ENCODE assay signal across 8 cellular contexts in genomic region chrX:7132335-7133035, GRCh38. TPM values are rescaled to one million over a fixed set of nuclear protein-coding genes. Genes with fewer than 3 reads are reported as not detected.
DNase-seq lines count a peak whose midpoint lies in the region; ATAC-seq and TF ChIP-seq lines count a peak whose summit lies in the region.

No MANE protein-coding gene starts in this region.

- H3K9me3 Mint-ChIP-seq in Caco-2 (ENCODE audit: unreplicated experiment): no peaks in the 10 kb centered on the region
- H3K9me3 Mint-ChIP-seq in activated T-helper 17 cell treated with anti-CD3 and anti-CD28 coated beads, Interleukin-2, amount 50 U/mL, for 72 hours: no peaks in the 10 kb centered on the region

- H3K9me3 ChIP-seq in Caco-2: no peaks in the 10 kb centered on the region
- H3K9me3 ChIP-seq in lower lobe of right lung: no peaks in the 10 kb centered on the region
- H3K9me3 ChIP-seq in vagina: no peaks in the 10 kb centered on the region

- H3K4me3 ChIP-seq in Caco-2 (ENCODE audit: low read depth, low read length): no peak overlapping the region
- no peak overlapping the region for H3K4me3 ChIP-seq in lower lobe of right lung
- no peak overlapping the region for H3K4me3 ChIP-seq in vagina

- no peak for TF ChIP-seq POLR2A in vagina (IDR thresholded peaks at IDR 0.05)

- DNase-seq in Caco-2 (peak; percentile 88 to 93), RPMI7951 (ENCODE audit: low read depth) (peak; percentile 72), cerebellar cortex (ENCODE audit: low spot score) (peak; percentile 34), lower lobe of right lung (peak; percentile 74), vagina (ENCODE audit: extremely low spot score in 2 of 2) (no peak)

- peak; percentile 35 to 55 for TF ChIP-seq CTCF in Caco-2 (IDR thresholded peaks at IDR 0.05; ENCODE audit: insufficient read depth in 1 of 2, low read depth in 1 of 2, low read length in 1 of 2, severe bottlenecking in 1 of 2, unreplicated experiment in 1 of 2)
- TF ChIP-seq CTCF in lower lobe of right lung (IDR thresholded peaks at IDR 0.05): peak; percentile 39
- peak in 2 of 3 experiments; percentile 7 to 9 for TF ChIP-seq CTCF in vagina (IDR thresholded peaks at IDR 0.05)

- H3K27ac ChIP-seq in lower lobe of right lung (peak overlapping the region; percentile 53), vagina (no peak overlapping the region)

- POLR2A ChIA-PET in Caco-2 (lab: Charles Lee): interaction anchor here (0.6 to 1.2 kb wide), 3 partner anchors 12 to 22 kb away, joined by 3 to 4 read pairs (median 3); no protein-coding TSS in a partner anchor

- H3K4me3 Mint-ChIP-seq in Caco-2 (ENCODE audit: unreplicated experiment): peak overlapping the region; percentile 75
- no peak overlapping the region for H3K4me3 Mint-ChIP-seq in activated T-helper 17 cell treated with anti-CD3 and anti-CD28 coated beads, Interleukin-2, amount 50 U/mL, for 72 hours

- intact Hi-C loops in Caco-2 (cut with micrococcal nuclease; ENCODE audit: unreplicated experiment) (loop anchor here (1.0 to 10.0 kb wide), 8 partner anchors 12 to 758 kb away; no protein-coding TSS in a partner anchor), lower lobe of right lung (cut with DNase I) (no loop called here), vagina (cut with DNase I) (no loop called here)

- H3K4me1 Mint-ChIP-seq in Caco-2 (ENCODE audit: low read depth, unreplicated experiment): peaks cover 31% of the 10 kb centered on the region
- peaks cover 5% of the 10 kb centered on the region for H3K4me1 Mint-ChIP-seq in activated T-helper 17 cell treated with anti-CD3 and anti-CD28 coated beads, Interleukin-2, amount 50 U/mL, for 72 hours

- H3K27me3 ChIP-seq in Caco-2 (replicated peaks; ENCODE audit: control insufficient read depth, insufficient read depth, low read length) (no peaks in the 10 kb centered on the region), lower lobe of right lung (ENCODE audit: low read depth) (no peaks in the 10 kb centered on the region), vagina (no peaks in the 10 kb centered on the region)

- no peaks in the 10 kb centered on the region for H3K27me3 Mint-ChIP-seq in Caco-2 (ENCODE audit: insufficient read depth, unreplicated experiment)
- no peaks in the 10 kb centered on the region for H3K27me3 Mint-ChIP-seq in activated T-helper 17 cell treated with anti-CD3 and anti-CD28 coated beads, Interleukin-2, amount 50 U/mL, for 72 hours

- ATAC-seq in GM19043 (IDR thresholded peaks at IDR 0.05; ENCODE audit: low read depth, unreplicated experiment) (peak; percentile 82), HG03378 (IDR thresholded peaks at IDR 0.05; ENCODE audit: unreplicated experiment) (peak; percentile 75), lower lobe of right lung (peak; percentile 98)
- no peak for ATAC-seq in activated T-helper 17 cell treated with anti-CD3 and anti-CD28 coated beads, Interleukin-2, amount 50 U/mL, for 72 hours (replicated peaks)

- BruUV-seq in Caco-2 (replicated peaks; lab: Mats Ljungman, UMichigan): no TSS peak

- H3K36me3 Mint-ChIP-seq in Caco-2 (ENCODE audit: insufficient read depth, unreplicated experiment): peaks cover 26% of the 10 kb centered on the region
- no peaks in the 10 kb centered on the region for H3K36me3 Mint-ChIP-seq in activated T-helper 17 cell treated with anti-CD3 and anti-CD28 coated beads, Interleukin-2, amount 50 U/mL, for 72 hours (ENCODE audit: low read depth)

- H3K36me3 ChIP-seq in Caco-2 (ENCODE audit: control insufficient read depth, insufficient read depth, low read length): no peaks in the 10 kb centered on the region
- H3K36me3 ChIP-seq in lower lobe of right lung: no peaks in the 10 kb centered on the region
- H3K36me3 ChIP-seq in vagina: no peaks in the 10 kb centered on the region

- CTCF ChIA-PET in Caco-2 (lab: Charles Lee): interaction anchor here (0.9 to 1.6 kb wide), 3 partner anchors 12 to 86 kb away, joined by 3 to 6 read pairs (median 3); no protein-coding TSS in a partner anchor

- peak overlapping the region; percentile 100 for H3K27ac Mint-ChIP-seq in Caco-2 (ENCODE audit: unreplicated experiment)
- no peak overlapping the region for H3K27ac Mint-ChIP-seq in activated T-helper 17 cell treated with anti-CD3 and anti-CD28 coated beads, Interleukin-2, amount 50 U/mL, for 72 hours

- H3K4me1 ChIP-seq in Caco-2: peaks cover 49% of the 10 kb centered on the region
- H3K4me1 ChIP-seq in lower lobe of right lung: peaks cover 21% of the 10 kb centered on the region
- peaks cover 14% of the 10 kb centered on the region for H3K4me1 ChIP-seq in vagina

RNA-seq across cellular contexts. Expression of gene STS, which starts 15.0 kb away (rescaled TPM):
- 49.1 and 70.0 TPM in 2 replicates for total RNA-seq in Caco-2 (2022)
- total RNA-seq in RPMI7951 (2014; rRNA removed; shearing (Covaris generic)): 2.1 and 3.5 TPM in 2 replicates
- 9.7 TPM for total RNA-seq in lower lobe of right lung
- 6.4 TPM for total RNA-seq in vagina
- 1 to 10 TPM; 1.6 to 3.5 TPM for total RNA-seq in activated T-helper 17 cell treated with anti-CD3 and anti-CD28 coated beads, Interleukin-2, amount 50 U/mL, for 72 hours

RNA-seq across cellular contexts. Expression of gene PUDP, which starts 15.5 kb away (rescaled TPM):
- total RNA-seq in Caco-2 (2022) (54.3 and 57.5 TPM in 2 replicates), lower lobe of right lung (19.8 TPM), vagina (17.2 TPM)
- total RNA-seq in RPMI7951 (2014; rRNA removed; shearing (Covaris generic)): 7.3 and 8.8 TPM in 2 replicates
- 10 to 100 TPM; 11.2 to 22.1 TPM for total RNA-seq in activated T-helper 17 cell treated with anti-CD3 and anti-CD28 coated beads, Interleukin-2, amount 50 U/mL, for 72 hours

Comparison
In these comparisons a context has a peak if more than half of its experiments do, and no peak if none do; other contexts are left out.
1. DNase-seq: peak in Caco-2 (2 of 2), RPMI7951 (single experiment), cerebellar cortex (single experiment) and lower lobe of right lung (single experiment); none in vagina (0 of 2).
2. Peak in every context shown above with its lines, with median percentiles within 50 percentile points of each other: CTCF ChIP-seq.